1 cellular context compared by ENCODE assay signal in genomic region chr6:151390276-151391020, GRCh38.
TF ChIP-seq lines count a peak whose summit lies in the region.

No MANE protein-coding gene starts in this region.

TF ChIP-seq in HepG2, 621 proteins besides CTCF, POLR2A, EP300 and RAD21 (continued from another document and continues in another):
- TF ChIP-seq, protein P1, sequence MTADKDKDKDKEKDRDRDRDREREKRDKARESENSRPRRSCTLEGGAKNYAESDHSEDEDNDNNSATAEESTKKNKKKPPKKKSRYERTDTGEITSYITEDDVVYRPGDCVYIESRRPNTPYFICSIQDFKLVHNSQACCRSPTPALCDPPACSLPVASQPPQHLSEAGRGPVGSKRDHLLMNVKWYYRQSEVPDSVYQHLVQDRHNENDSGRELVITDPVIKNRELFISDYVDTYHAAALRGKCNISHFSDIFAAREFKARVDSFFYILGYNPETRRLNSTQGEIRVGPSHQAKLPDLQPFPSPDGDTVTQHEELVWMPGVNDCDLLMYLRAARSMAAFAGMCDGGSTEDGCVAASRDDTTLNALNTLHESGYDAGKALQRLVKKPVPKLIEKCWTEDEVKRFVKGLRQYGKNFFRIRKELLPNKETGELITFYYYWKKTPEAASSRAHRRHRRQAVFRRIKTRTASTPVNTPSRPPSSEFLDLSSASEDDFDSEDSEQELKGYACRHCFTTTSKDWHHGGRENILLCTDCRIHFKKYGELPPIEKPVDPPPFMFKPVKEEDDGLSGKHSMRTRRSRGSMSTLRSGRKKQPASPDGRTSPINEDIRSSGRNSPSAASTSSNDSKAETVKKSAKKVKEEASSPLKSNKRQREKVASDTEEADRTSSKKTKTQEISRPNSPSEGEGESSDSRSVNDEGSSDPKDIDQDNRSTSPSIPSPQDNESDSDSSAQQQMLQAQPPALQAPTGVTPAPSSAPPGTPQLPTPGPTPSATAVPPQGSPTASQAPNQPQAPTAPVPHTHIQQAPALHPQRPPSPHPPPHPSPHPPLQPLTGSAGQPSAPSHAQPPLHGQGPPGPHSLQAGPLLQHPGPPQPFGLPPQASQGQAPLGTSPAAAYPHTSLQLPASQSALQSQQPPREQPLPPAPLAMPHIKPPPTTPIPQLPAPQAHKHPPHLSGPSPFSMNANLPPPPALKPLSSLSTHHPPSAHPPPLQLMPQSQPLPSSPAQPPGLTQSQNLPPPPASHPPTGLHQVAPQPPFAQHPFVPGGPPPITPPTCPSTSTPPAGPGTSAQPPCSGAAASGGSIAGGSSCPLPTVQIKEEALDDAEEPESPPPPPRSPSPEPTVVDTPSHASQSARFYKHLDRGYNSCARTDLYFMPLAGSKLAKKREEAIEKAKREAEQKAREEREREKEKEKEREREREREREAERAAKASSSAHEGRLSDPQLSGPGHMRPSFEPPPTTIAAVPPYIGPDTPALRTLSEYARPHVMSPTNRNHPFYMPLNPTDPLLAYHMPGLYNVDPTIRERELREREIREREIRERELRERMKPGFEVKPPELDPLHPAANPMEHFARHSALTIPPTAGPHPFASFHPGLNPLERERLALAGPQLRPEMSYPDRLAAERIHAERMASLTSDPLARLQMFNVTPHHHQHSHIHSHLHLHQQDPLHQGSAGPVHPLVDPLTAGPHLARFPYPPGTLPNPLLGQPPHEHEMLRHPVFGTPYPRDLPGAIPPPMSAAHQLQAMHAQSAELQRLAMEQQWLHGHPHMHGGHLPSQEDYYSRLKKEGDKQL (CRISPR knock-in tag; IDR thresholded peaks at IDR 0.05; ENCODE audit: low read depth) = peak; percentile 60; the same call in 1 of the 2 replicates
- peak; percentile 14; the same call in 1 of the 2 replicates for TF ChIP-seq DMAP1 (CRISPR knock-in tag; IDR thresholded peaks at IDR 0.05)
- no peak for TF ChIP-seq ZNF75D (CRISPR knock-in tag; IDR thresholded peaks at IDR 0.05; ENCODE audit: borderline replicate concordance)
- no peak for TF ChIP-seq ZNF180 (CRISPR knock-in tag; IDR thresholded peaks at IDR 0.05; ENCODE audit: borderline replicate concordance, low read depth)
- TF ChIP-seq TAF1 (CRISPR knock-in tag; IDR thresholded peaks at IDR 0.05) = peak; percentile 63
- peak; percentile 98 for TF ChIP-seq CHD2 (IDR thresholded peaks at IDR 0.05; ENCODE audit: low read depth, low read length)
- TF ChIP-seq ZNF589 (CRISPR knock-in tag; conservative IDR thresholded peaks at IDR 0.05) = peak; percentile 96
- TF ChIP-seq, protein P2, sequence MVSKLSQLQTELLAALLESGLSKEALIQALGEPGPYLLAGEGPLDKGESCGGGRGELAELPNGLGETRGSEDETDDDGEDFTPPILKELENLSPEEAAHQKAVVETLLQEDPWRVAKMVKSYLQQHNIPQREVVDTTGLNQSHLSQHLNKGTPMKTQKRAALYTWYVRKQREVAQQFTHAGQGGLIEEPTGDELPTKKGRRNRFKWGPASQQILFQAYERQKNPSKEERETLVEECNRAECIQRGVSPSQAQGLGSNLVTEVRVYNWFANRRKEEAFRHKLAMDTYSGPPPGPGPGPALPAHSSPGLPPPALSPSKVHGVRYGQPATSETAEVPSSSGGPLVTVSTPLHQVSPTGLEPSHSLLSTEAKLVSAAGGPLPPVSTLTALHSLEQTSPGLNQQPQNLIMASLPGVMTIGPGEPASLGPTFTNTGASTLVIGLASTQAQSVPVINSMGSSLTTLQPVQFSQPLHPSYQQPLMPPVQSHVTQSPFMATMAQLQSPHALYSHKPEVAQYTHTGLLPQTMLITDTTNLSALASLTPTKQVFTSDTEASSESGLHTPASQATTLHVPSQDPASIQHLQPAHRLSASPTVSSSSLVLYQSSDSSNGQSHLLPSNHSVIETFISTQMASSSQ (IDR thresholded peaks at IDR 0.05; ENCODE audit: low read depth) = no peak; the same call in 1 of the 2 replicates
- TF ChIP-seq, protein P2 (CRISPR knock-in tag; IDR thresholded peaks at IDR 0.05; ENCODE audit: borderline replicate concordance) = peak; percentile 67; the same call in 1 of the 2 replicates
- TF ChIP-seq ATAD3A (CRISPR knock-in tag; IDR thresholded peaks at IDR 0.05) = no peak
- peak; percentile 81 for TF ChIP-seq AGO2 (optimal IDR thresholded peaks at IDR 0.05; ENCODE audit: low read depth, low read length)
- TF ChIP-seq RBM39 (IDR thresholded peaks at IDR 0.05; ENCODE audit: low read depth, low read length, poor library complexity, severe bottlenecking) = peak; percentile 22
- peak; percentile 59; the same call in 1 of the 2 replicates for TF ChIP-seq ARNTL (CRISPR knock-in tag; IDR thresholded peaks at IDR 0.05)
- no peak for TF ChIP-seq AFF4 (CRISPR knock-in tag; IDR thresholded peaks at IDR 0.05)
- TF ChIP-seq HOXA5 (CRISPR knock-in tag; IDR thresholded peaks at IDR 0.05) = peak; percentile 5
- no peak for TF ChIP-seq ZNF652 (CRISPR knock-in tag; IDR thresholded peaks at IDR 0.05; ENCODE audit: borderline replicate concordance, low read depth)
- TF ChIP-seq ASH2L (IDR thresholded peaks at IDR 0.05; ENCODE audit: insufficient read length, low read depth, low read length) = no peak
- TF ChIP-seq ZNF501 (CRISPR knock-in tag; IDR thresholded peaks at IDR 0.05) = peak; percentile 55; the same call in 1 of the 2 replicates
- TF ChIP-seq MXD4 (CRISPR knock-in tag; IDR thresholded peaks at IDR 0.05) = peak; percentile 65; the same call in 1 of the 2 replicates
- 0 out of 2 replicates have a peak, but pooled peaks have one; percentile 60 for TF ChIP-seq DNMT3B (CRISPR knock-in tag; conservative IDR thresholded peaks at IDR 0.05)
- no peak; the same call in 1 of the 2 replicates for TF ChIP-seq MAF1 (CRISPR knock-in tag; IDR thresholded peaks at IDR 0.05; ENCODE audit: borderline replicate concordance)
- TF ChIP-seq ZMYM3 (CRISPR knock-in tag; IDR thresholded peaks at IDR 0.05) = no peak; the same call in 1 of the 2 replicates
- TF ChIP-seq IRF1 (CRISPR knock-in tag; IDR thresholded peaks at IDR 0.05; ENCODE audit: low read depth) = no peak
- TF ChIP-seq ZSCAN21 (CRISPR knock-in tag; IDR thresholded peaks at IDR 0.05; ENCODE audit: borderline replicate concordance) = peak; percentile 80; the same call in 1 of the 2 replicates
- TF ChIP-seq ZNF225 (CRISPR knock-in tag; IDR thresholded peaks at IDR 0.05) = no peak
- TF ChIP-seq HNRNPUL1 (IDR thresholded peaks at IDR 0.05; ENCODE audit: low read depth, low read length) = 0 out of 2 replicates have a peak, but pooled peaks have one; percentile 34
- TF ChIP-seq RFX5 (IDR thresholded peaks at IDR 0.05; ENCODE audit: low read depth, low read length) = peak; percentile 14; the same call in 1 of the 2 replicates
- peak; percentile 64 for TF ChIP-seq FOXK1 (CRISPR knock-in tag; IDR thresholded peaks at IDR 0.05; ENCODE audit: borderline replicate concordance, low read depth)
- TF ChIP-seq KDM4B (CRISPR knock-in tag; IDR thresholded peaks at IDR 0.05) = no peak; the same call in 1 of the 2 replicates
- TF ChIP-seq ZBTB8A (CRISPR knock-in tag; IDR thresholded peaks at IDR 0.05; ENCODE audit: borderline replicate concordance, low read depth) = peak; percentile 1; the same call in 1 of the 2 replicates
- TF ChIP-seq PHF20 (CRISPR knock-in tag; IDR thresholded peaks at IDR 0.05) = peak; percentile 34
- TF ChIP-seq, protein P3, sequence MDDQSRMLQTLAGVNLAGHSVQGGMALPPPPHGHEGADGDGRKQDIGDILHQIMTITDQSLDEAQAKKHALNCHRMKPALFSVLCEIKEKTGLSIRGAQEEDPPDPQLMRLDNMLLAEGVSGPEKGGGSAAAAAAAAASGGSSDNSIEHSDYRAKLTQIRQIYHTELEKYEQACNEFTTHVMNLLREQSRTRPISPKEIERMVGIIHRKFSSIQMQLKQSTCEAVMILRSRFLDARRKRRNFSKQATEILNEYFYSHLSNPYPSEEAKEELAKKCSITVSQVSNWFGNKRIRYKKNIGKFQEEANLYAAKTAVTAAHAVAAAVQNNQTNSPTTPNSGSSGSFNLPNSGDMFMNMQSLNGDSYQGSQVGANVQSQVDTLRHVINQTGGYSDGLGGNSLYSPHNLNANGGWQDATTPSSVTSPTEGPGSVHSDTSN (CRISPR knock-in tag; IDR thresholded peaks at IDR 0.05; ENCODE audit: borderline replicate concordance) = no peak
- TF ChIP-seq FOXA3 (CRISPR knock-in tag; IDR thresholded peaks at IDR 0.05) = peak; percentile 56
- TF ChIP-seq PRDM10 (CRISPR knock-in tag; IDR thresholded peaks at IDR 0.05; ENCODE audit: low read depth) = peak; percentile 80
- no peak for TF ChIP-seq SRSF4 (IDR thresholded peaks at IDR 0.05; ENCODE audit: low read depth, low read length, poor library complexity, severe bottlenecking)
- peak; percentile 75 for TF ChIP-seq SP1 (IDR thresholded peaks at IDR 0.05)
- TF ChIP-seq SP1 (CRISPR knock-in tag; IDR thresholded peaks at IDR 0.05) = peak; percentile 78
- TF ChIP-seq PHF8 (CRISPR knock-in tag; IDR thresholded peaks at IDR 0.05) = peak; percentile 58
- no peak; the same call in 1 of the 2 replicates for TF ChIP-seq ZNF367 (CRISPR knock-in tag; IDR thresholded peaks at IDR 0.05; ENCODE audit: borderline replicate concordance)
- TF ChIP-seq KDM2A (CRISPR knock-in tag; IDR thresholded peaks at IDR 0.05; ENCODE audit: borderline replicate concordance, low read depth) = peak; percentile 89
- TF ChIP-seq YEATS4 (CRISPR knock-in tag; IDR thresholded peaks at IDR 0.05; ENCODE audit: borderline replicate concordance) = peak; percentile 90
- TF ChIP-seq ZNF274 (CRISPR knock-in tag; IDR thresholded peaks at IDR 0.05) = 0 out of 2 replicates have a peak, but pooled peaks have one; percentile 21
- peak; percentile 91 for TF ChIP-seq YEATS2 (CRISPR knock-in tag; IDR thresholded peaks at IDR 0.05; ENCODE audit: borderline replicate concordance)
- peak; percentile 85 for TF ChIP-seq SP4 (CRISPR knock-in tag; IDR thresholded peaks at IDR 0.05)
- TF ChIP-seq KMT2A (CRISPR knock-in tag; IDR thresholded peaks at IDR 0.05) = no peak; the same call in 1 of the 2 replicates
- peak; percentile 70 for TF ChIP-seq TARDBP (CRISPR knock-in tag; IDR thresholded peaks at IDR 0.05)
- TF ChIP-seq ZNF234 (CRISPR knock-in tag; conservative IDR thresholded peaks at IDR 0.05) = peak; percentile 85
